In genomic region chr17:17205368-17206148, GRCh38 we compare ENCODE assay signal across 8 cellular contexts. TPM values are rescaled to one million over a fixed set of nuclear protein-coding genes. Genes with fewer than 3 reads are reported as not detected.
DNase-seq lines count a peak whose midpoint lies in the region; ATAC-seq lines count a peak whose summit lies in the region.

No MANE protein-coding gene starts in this region.

- peaks cover 29% of the 10 kb centered on the region for H3K36me3 Mint-ChIP-seq in activated CD4-positive, alpha-beta T cell treated with anti-CD3 and anti-CD28 coated beads, Interleukin-2, amount 10 ng/mL, durations not matched to agents 7 days and 5 days (ENCODE audit: low read depth)

- H3K4me3 ChIP-seq in subcutaneous abdominal adipose tissue (ENCODE audit: low read depth in 1 of 5, low read length in 5 of 5), result peak overlapping the region; percentile 61 to 80 (median 75)

- peak overlapping the region; percentile 91 for H3K4me3 Mint-ChIP-seq in activated CD4-positive, alpha-beta T cell treated with anti-CD3 and anti-CD28 coated beads, Interleukin-2, amount 10 ng/mL, durations not matched to agents 7 days and 5 days

- H3K9me3 Mint-ChIP-seq in activated CD4-positive, alpha-beta T cell treated with anti-CD3 and anti-CD28 coated beads, Interleukin-2, amount 10 ng/mL, durations not matched to agents 7 days and 5 days, result peaks cover 2% of the 10 kb centered on the region

- H3K9ac ChIP-seq in subcutaneous abdominal adipose tissue (ENCODE audit: low read length in 5 of 5), result peak overlapping the region in 4 of 5 donors; percentile 21 to 82 (median 70)

- H3K9me3 ChIP-seq in subcutaneous abdominal adipose tissue (ENCODE audit: control insufficient read depth in 5 of 5, low read length in 5 of 5), result no peaks in the 10 kb centered on the region

- H3K27me3 ChIP-seq in subcutaneous abdominal adipose tissue (ENCODE audit: control insufficient read depth in 5 of 5, insufficient read depth in 4 of 5, low read length in 5 of 5), result no peaks in the 10 kb centered on the region

- POLR2A ChIA-PET in activated CD4-positive, alpha-beta T cell treated with anti-CD3 and anti-CD28 coated beads, Interleukin-2, amount 10 ng/mL, durations not matched to agents 7 days and 5 days (lab: Charles Lee), result no interaction called here

- peaks cover 6 to 60% (median 57%) of the 10 kb centered on the region in 5 donors for H3K4me1 ChIP-seq in subcutaneous abdominal adipose tissue (ENCODE audit: control insufficient read depth in 5 of 5, insufficient read depth in 5 of 5, low read length in 5 of 5)

- peak overlapping the region; percentile 82 for H3K27ac ChIP-seq in subcutaneous abdominal adipose tissue (ENCODE audit: low read depth, low read length)

- H3K4me1 Mint-ChIP-seq in activated CD4-positive, alpha-beta T cell treated with anti-CD3 and anti-CD28 coated beads, Interleukin-2, amount 10 ng/mL, durations not matched to agents 7 days and 5 days, result peaks cover 30% of the 10 kb centered on the region

- DNase-seq in DMS53 (lab: John Stamatoyannopoulos, UW), result peak; percentile 77
- DNase-seq in NCI-H146 (lab: John Stamatoyannopoulos, UW), result peak; percentile 75
- DNase-seq in activated CD4-positive, alpha-beta T cell treated with anti-CD3 and anti-CD28 coated beads, Interleukin-2, amount 10 ng/mL, durations not matched to agents 7 days and 5 days, result peak; percentile 65
- DNase-seq in dermis blood vessel endothelial cell, result peak; percentile 58
- peak; percentile 82 for DNase-seq in myocyte (ENCODE audit: low read depth)

- H3K27ac Mint-ChIP-seq in activated CD4-positive, alpha-beta T cell treated with anti-CD3 and anti-CD28 coated beads, Interleukin-2, amount 10 ng/mL, durations not matched to agents 7 days and 5 days, result peak overlapping the region; percentile 97

- CTCF ChIA-PET in activated CD4-positive, alpha-beta T cell treated with anti-CD3 and anti-CD28 coated beads, Interleukin-2, amount 10 ng/mL, durations not matched to agents 7 days and 5 days (lab: Charles Lee), result interaction anchor here (0.8 to 1.8 kb wide), 5 partner anchors 9 to 18 kb away, joined by 3 to 4 read pairs (median 4); no protein-coding TSS in a partner anchor

- peaks cover 0 to 13% (median 0%) of the 10 kb centered on the region in 5 donors for H3K36me3 ChIP-seq in subcutaneous abdominal adipose tissue (ENCODE audit: control insufficient read depth in 5 of 5, insufficient read depth in 5 of 5, low read length in 5 of 5)

- H3K27me3 Mint-ChIP-seq in activated CD4-positive, alpha-beta T cell treated with anti-CD3 and anti-CD28 coated beads, Interleukin-2, amount 10 ng/mL, durations not matched to agents 7 days and 5 days, result no peaks in the 10 kb centered on the region

- ATAC-seq in GM21737 (IDR thresholded peaks at IDR 0.05; ENCODE audit: unreplicated experiment) (peak; percentile 28), HG03196 (IDR thresholded peaks at IDR 0.05; ENCODE audit: unreplicated experiment) (no peak)

RNA-seq across cellular contexts. Expression of gene PLD6, which starts 0.6 kb away (rescaled TPM):
- total RNA-seq in activated CD4-positive, alpha-beta T cell treated with anti-CD3 and anti-CD28 coated beads, Interleukin-2, amount 10 ng/mL, durations not matched to agents 7 days and 5 days, result 10 to 100 TPM; 10.9 to 11.8 TPM
- 1.4 and 2.0 TPM in 2 replicates for total RNA-seq in dermis blood vessel endothelial cell
- 8.8 and 9.4 TPM in 2 replicates for total RNA-seq in myocyte
- 5.4 TPM for polyA plus RNA-seq in myocyte (2012)

RNA-seq across cellular contexts. Expression of gene FLCN, which starts 31.4 kb away (rescaled TPM):
- 10 to 100 TPM; 39.4 to 48.0 TPM for total RNA-seq in activated CD4-positive, alpha-beta T cell treated with anti-CD3 and anti-CD28 coated beads, Interleukin-2, amount 10 ng/mL, durations not matched to agents 7 days and 5 days
- total RNA-seq in dermis blood vessel endothelial cell (51.6 and 75.0 TPM in 2 replicates), myocyte (66.4 TPM in 2 replicates)
- polyA plus RNA-seq in myocyte (2012), result 62.8 TPM
